ENCODE assay signal across 8 cellular contexts in the genomic region with DNA sequence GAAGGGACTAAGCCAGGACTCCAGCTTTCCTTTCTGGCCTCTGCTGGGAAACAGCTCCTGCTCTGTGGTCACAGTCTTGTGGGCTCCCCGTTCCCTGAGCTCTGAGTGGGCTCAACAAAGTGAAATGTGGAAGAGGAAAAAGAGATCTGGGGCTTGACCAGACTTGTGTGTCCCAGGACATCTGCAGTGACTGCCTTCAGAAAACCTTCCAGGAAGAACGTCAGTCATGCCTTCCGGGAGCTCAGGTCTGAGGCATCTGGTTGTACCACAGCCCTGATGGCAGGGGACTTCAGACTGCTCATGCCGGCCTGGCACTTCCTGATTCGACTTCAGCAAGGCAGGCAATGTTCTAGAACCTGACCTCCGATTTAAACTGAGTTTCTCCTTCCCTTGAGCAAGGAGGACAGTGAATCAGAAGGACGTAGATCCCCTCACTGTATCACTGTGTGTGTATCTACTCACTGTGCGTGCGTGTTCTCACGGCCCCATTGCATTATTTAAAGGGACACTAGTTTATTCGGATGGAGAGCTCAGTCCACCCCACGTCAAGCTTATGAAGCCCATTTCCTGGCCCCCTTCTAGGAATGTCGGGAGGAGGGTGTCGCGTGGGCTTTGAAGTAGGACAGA. TPM values are rescaled to one million over a fixed set of nuclear protein-coding genes. Genes with fewer than 3 reads are reported as not detected.
DNase-seq lines count a peak whose midpoint lies in the region; ATAC-seq and TF ChIP-seq lines count a peak whose summit lies in the region.

No MANE protein-coding gene starts in this region.

- TF ChIP-seq CTCF in dorsolateral prefrontal cortex (IDR thresholded peaks at IDR 0.05 in 54 of 56, conservative IDR thresholded peaks at IDR 0.05 in 2 of 56; ENCODE audit: low read depth in 1 of 56, partially characterized antibody in 56 of 56) (no peak), mucosa of descending colon (IDR thresholded peaks at IDR 0.05) (no peak)

- ATAC-seq in mucosa of descending colon (peak; percentile 81), GM18868 (IDR thresholded peaks at IDR 0.05; ENCODE audit: unreplicated experiment) (no peak), HG03175 (IDR thresholded peaks at IDR 0.05; ENCODE audit: unreplicated experiment) (no peak)

- H3K27me3 ChIP-seq in dorsolateral prefrontal cortex, result peaks cover 0 to 10% (median 0%) of the 10 kb centered on the region in 45 donors

- intact Hi-C loops in dorsolateral prefrontal cortex (cut with DNase I), result no loop called here
- intact Hi-C loops in mucosa of descending colon (cut with DNase I, micrococcal nuclease), result no loop called here

- H3K4me3 ChIP-seq in dorsolateral prefrontal cortex (peak overlapping the region; percentile 35 to 71 (median 55)), mucosa of descending colon (no peak overlapping the region)

- H3K36me3 ChIP-seq in mucosa of descending colon (ENCODE audit: low read depth), result no peaks in the 10 kb centered on the region

- H3K27ac ChIP-seq in dorsolateral prefrontal cortex, result peak overlapping the region in 12 of 59 donors; percentile 4 to 59 (median 32)

- H3K9me3 ChIP-seq in mucosa of descending colon, result no peaks in the 10 kb centered on the region

- DNase-seq in EH (ENCODE audit: low read depth), result peak; percentile 62
- DNase-seq in NOMO-1 treated with DMSO at 0.1 percent for 48 hours (lab: John Stamatoyannopoulos, UW; ENCODE audit: unreplicated experiment), result peak; percentile 25
- peak in 1 of 10 donors; percentile 23 for DNase-seq in dorsolateral prefrontal cortex
- peak in 2 of 3 donors; percentile 29 to 41 for DNase-seq in mucosa of descending colon
- DNase-seq in SKM-1 treated with dmso at 0.1 percent for 144 hours (lab: John Stamatoyannopoulos, UW; ENCODE audit: unreplicated experiment), result no peak
- DNase-seq in amygdala (lab: John Stamatoyannopoulos, UW), result no peak

- H3K4me1 ChIP-seq in mucosa of descending colon (ENCODE audit: low read depth), result peaks cover 3% of the 10 kb centered on the region

RNA-seq across cellular contexts. Expression of a gene that starts 0.6 kb away (rescaled TPM):
- total RNA-seq in dorsolateral prefrontal cortex (10 to 100 TPM in 96 of 120 experiments, 1 to 10 TPM in 24; 2.2 to 43.2 (median 13.9) TPM), mucosa of descending colon (1 to 10 TPM in 1 of 3 donors, under 1 TPM in 2; 0.72 to 2.2 (median 0.94) TPM)

Comparison
In these comparisons a context has a peak if more than half of its experiments do, and no peak if none do; other contexts are left out.
1. DNase-seq: peak in EH (single experiment), NOMO-1 treated with DMSO at 0.1 percent for 48 hours (single experiment) and mucosa of descending colon (2 of 3); none in SKM-1 treated with dmso at 0.1 percent for 144 hours (single experiment) and amygdala (0 of 56).